In genomic region chr6:169803291-169803811, GRCh38 we compare ENCODE assay signal across 10 cellular contexts. TPM values are rescaled to one million over a fixed set of nuclear protein-coding genes. Genes with fewer than 3 reads are reported as not detected.
DNase-seq lines count a peak whose midpoint lies in the region; ATAC-seq and TF ChIP-seq lines count a peak whose summit lies in the region.
"Had no signal": no experiment of that assay in that cellular context is flagged by ENCODE, and none has a peak within 500 bp of the region (broad histone marks: within the 10 kb centered on the region; RNA-seq: fewer than 3 reads in every experiment).

No MANE protein-coding gene starts in this region.

- no peak overlapping the region for H3K9ac ChIP-seq in OCI-LY1 (ENCODE audit: low read length)

- peak; percentile 45 for ATAC-seq in GM21717 (IDR thresholded peaks at IDR 0.05; ENCODE audit: unreplicated experiment)
- ATAC-seq in left lobe of liver, result no peak

- H3K79me2 ChIP-seq in OCI-LY1 (ENCODE audit: insufficient read depth, low read length), result no peaks in the 10 kb centered on the region

- H3K36me3 ChIP-seq in OCI-LY1 (ENCODE audit: insufficient read depth, low read length), result no peaks in the 10 kb centered on the region
- H3K36me3 ChIP-seq: HAP-1, thoracic aorta had no signal

- no peak overlapping the region for H3K4me3 ChIP-seq in OCI-LY1 (ENCODE audit: low read depth, low read length, poor library complexity, severe bottlenecking)
- H3K4me3 ChIP-seq: HAP-1, thoracic aorta had no signal

- no peak overlapping the region for H2AFZ ChIP-seq in OCI-LY1 (ENCODE audit: low read length)

- no peaks in the 10 kb centered on the region for H3K27me3 ChIP-seq in OCI-LY1 (ENCODE audit: insufficient read depth, low read length)

- TF ChIP-seq CTCF in OCI-LY1 (IDR thresholded peaks at IDR 0.05; ENCODE audit: low read length), result no peak

- H3K4me2 ChIP-seq in OCI-LY1 (ENCODE audit: low read length), result peak overlapping the region; percentile 20; the same call in 1 of the 2 replicates

- H3K4me1 ChIP-seq in OCI-LY1 (ENCODE audit: insufficient read depth, low read length, severe bottlenecking), result peaks cover 12% of the 10 kb centered on the region
- H3K4me1 ChIP-seq: HAP-1 had no signal

- DNase-seq in GF-D8 (lab: John Stamatoyannopoulos, UW) (peak; percentile 72), left lobe of liver (ENCODE audit: low spot score) (peak; percentile 29), middle frontal gyrus (ENCODE audit: extremely low spot score, low spot score) (no peak), activated gamma-delta T cell (lab: John Stamatoyannopoulos, UW) (no peak), cortex of kidney (lab: John Stamatoyannopoulos, UW) (no peak), NCI-H1930 (lab: John Stamatoyannopoulos, UW) (no peak)

- no peak overlapping the region for H3K27ac ChIP-seq in OCI-LY1 (ENCODE audit: low read depth, low read length, poor library complexity, severe bottlenecking)
- H3K27ac ChIP-seq: thoracic aorta had no signal

- H3K9me3 ChIP-seq in OCI-LY1 (ENCODE audit: low read length), result no peaks in the 10 kb centered on the region
- H3K9me3 ChIP-seq: HAP-1, thoracic aorta had no signal

- H4K20me1 ChIP-seq in OCI-LY1 (ENCODE audit: insufficient read depth, low read length), result no peaks in the 10 kb centered on the region

- no peaks in the 10 kb centered on the region for H3K9me2 ChIP-seq in OCI-LY1 (ENCODE audit: low read depth, low read length)

- no peaks in the 10 kb centered on the region for H3F3A ChIP-seq in OCI-LY1 (ENCODE audit: insufficient read depth, low read length)

RNA-seq across cellular contexts. Expression of gene ERMARD, which starts 51.9 kb away (rescaled TPM):
- 16.3 TPM for total RNA-seq in left lobe of liver

RNA-seq across cellular contexts. Expression of gene DYNLT2, which starts 52.0 kb away (rescaled TPM):
- 0.60 TPM for total RNA-seq in left lobe of liver

Comparison
In these comparisons a context has a peak if more than half of its experiments do, and no peak if none do; other contexts are left out.
1. DNase-seq: peak in GF-D8 (single experiment) and left lobe of liver (single experiment); none in middle frontal gyrus (single experiment), activated gamma-delta T cell (single experiment), cortex of kidney (single experiment) and NCI-H1930 (0 of 2).